In genomic region chr1:238558156-238558555, GRCh38 we compare ENCODE assay signal across 22 cellular contexts.
DNase-seq lines count a peak whose midpoint lies in the region; ATAC-seq and TF ChIP-seq lines count a peak whose summit lies in the region.
"Had no signal": no experiment of that assay in that cellular context is flagged by ENCODE, and none has a peak within 500 bp of the region (broad histone marks: within the 10 kb centered on the region; RNA-seq: fewer than 3 reads in every experiment).

No MANE protein-coding gene starts in this region.

- peak; percentile 44 for DNase-seq in MCF 10A (ENCODE audit: unreplicated experiment)
- no peak for DNase-seq in breast epithelium (ENCODE audit: low spot score in 2 of 2)
- peak; percentile 85 for DNase-seq in amniotic epithelial cell (ENCODE audit: low read depth)
- DNase-seq in fibroblast of villous mesenchyme (ENCODE audit: low read depth): peak; percentile 21
- no peak for DNase-seq in stimulated activated CD8-positive, alpha-beta memory T cell treated with anti-CD3 and anti-CD28 coated beads, Interleukin-4, amount 100 ng/mL, for 48 hours
- no peak for DNase-seq in left ventricle myocardium inferior
- no peak for DNase-seq in midbrain (lab: John Stamatoyannopoulos, UW)
- DNase-seq: activated gamma-delta T cell; aorta; CD4-positive, alpha-beta T cell; GOT3; hypothalamus; Kasumi-1; left colon; NCI-H146; NCI-H345; stimulated activated CD4-positive, alpha-beta T cell treated with anti-CD3 and anti-CD28 coated beads, Interleukin-4, amount 100 ng/mL, for 24 hours had no signal

- no TSS peak for BruUV-seq in MCF 10A (replicated peaks; lab: Mats Ljungman, UMichigan)

- H3K36me3 ChIP-seq in breast epithelium: no peaks in the 10 kb centered on the region
- H3K36me3 ChIP-seq in left ventricle myocardium inferior: no peaks in the 10 kb centered on the region
- H3K36me3 ChIP-seq: esophagus muscularis mucosa had no signal

- H3K4me1 ChIP-seq in breast epithelium: no peaks in the 10 kb centered on the region
- H3K4me1 ChIP-seq in left ventricle myocardium inferior: no peaks in the 10 kb centered on the region
- H3K4me1 ChIP-seq: esophagus muscularis mucosa had no signal

- H3K9me3 Mint-ChIP-seq in MCF 10A (ENCODE audit: unreplicated experiment): peaks cover 12% of the 10 kb centered on the region

- H3K27me3 Mint-ChIP-seq in MCF 10A (ENCODE audit: insufficient read depth, unreplicated experiment): no peaks in the 10 kb centered on the region
- H3K27me3 Mint-ChIP-seq: CD4-positive, alpha-beta T cell had no signal

- no peak overlapping the region for H3K4me3 Mint-ChIP-seq in MCF 10A (ENCODE audit: unreplicated experiment)
- H3K4me3 Mint-ChIP-seq: CD4-positive, alpha-beta T cell had no signal

- no peaks in the 10 kb centered on the region for H3K9me3 ChIP-seq in breast epithelium
- H3K9me3 ChIP-seq in left ventricle myocardium inferior (replicated peaks): peaks cover 4% of the 10 kb centered on the region
- H3K9me3 ChIP-seq: esophagus muscularis mucosa had no signal

- intact Hi-C loops in MCF 10A (cut with micrococcal nuclease): no loop called here
- intact Hi-C loops in breast epithelium (cut with DNase I; ENCODE audit: low total_unique reads): no loop called here
- intact Hi-C loops in left ventricle myocardium inferior (cut with micrococcal nuclease): no loop called here

- POLR2A ChIA-PET in MCF 10A (lab: Yijun Ruan, JAX): interaction anchor here (0.6 kb wide), 1 partner anchor 844 kb away, joined by 3 read pairs; no protein-coding TSS in a partner anchor

- H3K27ac Mint-ChIP-seq in MCF 10A (ENCODE audit: low read depth, unreplicated experiment): no peak overlapping the region
- H3K27ac Mint-ChIP-seq: CD4-positive, alpha-beta T cell had no signal

- ATAC-seq in HG02588 (IDR thresholded peaks at IDR 0.05; ENCODE audit: unreplicated experiment): no peak
- ATAC-seq: activated CD4-positive, CD25-positive, alpha-beta regulatory T cell treated with anti-CD3 and anti-CD28 coated beads, Interleukin-2, amount 50 U/mL, for 24 hours; left colon; Right ventricle myocardium inferior had no signal

- peaks cover 16% of the 10 kb centered on the region for H3K4me1 Mint-ChIP-seq in MCF 10A (ENCODE audit: insufficient read depth, unreplicated experiment)

- TF ChIP-seq CTCF in MCF 10A (IDR thresholded peaks at IDR 0.05; ENCODE audit: unreplicated experiment): no peak
- no peak for TF ChIP-seq CTCF in breast epithelium (IDR thresholded peaks at IDR 0.05)
- TF ChIP-seq CTCF in fibroblast of villous mesenchyme (IDR thresholded peaks at IDR 0.05; ENCODE audit: insufficient read depth, low read depth, low read length): no peak
- TF ChIP-seq CTCF in left ventricle myocardium inferior (IDR thresholded peaks at IDR 0.05; ENCODE audit: borderline replicate concordance): no peak

- H3K27ac ChIP-seq in breast epithelium (no peak overlapping the region), left ventricle myocardium inferior (replicated peaks) (no peak overlapping the region)
- H3K27ac ChIP-seq: 22Rv1, esophagus muscularis mucosa had no signal

- H3K36me3 Mint-ChIP-seq in MCF 10A (ENCODE audit: insufficient read depth, unreplicated experiment): no peaks in the 10 kb centered on the region

- H3K4me3 ChIP-seq in breast epithelium (no peak overlapping the region), fibroblast of villous mesenchyme (ENCODE audit: low read depth, low read length) (no peak overlapping the region), left ventricle myocardium inferior (no peak overlapping the region)
- H3K4me3 ChIP-seq: esophagus muscularis mucosa had no signal

- no peaks in the 10 kb centered on the region for H3K27me3 ChIP-seq in breast epithelium
- no peaks in the 10 kb centered on the region for H3K27me3 ChIP-seq in left ventricle myocardium inferior (ENCODE audit: low read depth)
- H3K27me3 ChIP-seq: esophagus muscularis mucosa had no signal

- CTCF ChIA-PET in MCF 10A (lab: Yijun Ruan, JAX): interaction anchor here (0.6 to 1.2 kb wide), 2 partner anchors 9 to 1174 kb away, joined by 3 to 4 read pairs; no protein-coding TSS in a partner anchor

- TF ChIP-seq POLR2A in breast epithelium (IDR thresholded peaks at IDR 0.05): no peak

Comparison
In these comparisons a context has a peak if more than half of its experiments do, and no peak if none do; other contexts are left out.
1. DNase-seq: peak in MCF 10A (single experiment), amniotic epithelial cell (single experiment) and fibroblast of villous mesenchyme (single experiment); none in breast epithelium (0 of 2), stimulated activated CD8-positive, alpha-beta memory T cell treated with anti-CD3 and anti-CD28 coated beads, Interleukin-4, amount 100 ng/mL, for 48 hours (single experiment), left ventricle myocardium inferior (single experiment) and midbrain (single experiment).